26 cellular contexts compared by ENCODE assay signal in the genomic region with DNA sequence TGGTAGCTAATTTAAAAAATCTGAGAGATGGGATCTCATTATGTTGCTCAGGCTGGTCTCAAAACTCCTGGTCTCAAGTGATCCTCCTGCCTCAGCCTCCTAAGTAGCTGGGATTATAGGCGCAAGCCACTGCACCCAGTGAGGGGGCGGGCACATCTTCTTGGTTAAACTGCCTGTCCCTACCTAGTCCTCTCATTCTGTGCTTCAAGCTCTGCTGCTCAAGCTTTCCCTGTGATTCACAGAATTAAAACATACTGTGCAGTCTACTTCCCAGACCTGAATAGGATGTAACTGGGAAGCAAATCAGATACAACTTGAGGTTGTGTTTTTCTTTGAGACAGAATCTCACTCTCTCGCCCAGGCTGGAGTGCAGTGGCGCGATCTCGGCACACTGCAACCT.
"Had no signal": no experiment of that assay in that cellular context is flagged by ENCODE, and none has a peak within 500 bp of the region (broad histone marks: within the 10 kb centered on the region; RNA-seq: fewer than 3 reads in every experiment).

No MANE protein-coding gene starts in this region.

- H3K4me1 ChIP-seq: foreskin keratinocyte, testis had no signal

- H3K36me3 Mint-ChIP-seq: type B pancreatic cell had no signal

- H3K4me3 ChIP-seq: dorsolateral prefrontal cortex, left lung, prostate gland, testis had no signal

- H3K4me1 Mint-ChIP-seq: activated T-helper 17 cell treated with anti-CD3 and anti-CD28 coated beads, Interleukin-2, amount 50 U/mL, for 72 hours had no signal

- H3K27me3 ChIP-seq: brain microvascular endothelial cell, dorsolateral prefrontal cortex, foreskin keratinocyte, left lung, testis had no signal

- ATAC-seq: activated T-helper 17 cell treated with anti-CD3 and anti-CD28 coated beads, Interleukin-2, amount 50 U/mL, for 72 hours; foreskin keratinocyte; left lung; sciatic nerve; stimulated activated effector memory CD8-positive, alpha-beta T cell treated with anti-CD3 and anti-CD28 coated beads, Interleukin-12 subunit alpha, Interleukin-12 subunit beta, amount 100 ng/mL, for 72 hours had no signal

- FAIRE-seq: colon had no signal

- H3K27ac ChIP-seq: brain microvascular endothelial cell, dorsolateral prefrontal cortex, foreskin keratinocyte, left lung, prostate gland, WERI-Rb-1 had no signal

- H3K27ac Mint-ChIP-seq: activated T-helper 17 cell treated with anti-CD3 and anti-CD28 coated beads, Interleukin-2, amount 50 U/mL, for 72 hours; nephron progenitor cell; stimulated activated effector memory CD8-positive, alpha-beta T cell treated with anti-CD3 and anti-CD28 coated beads, Interleukin-12 subunit alpha, Interleukin-12 subunit beta, amount 100 ng/mL, for 72 hours; type B pancreatic cell had no signal

- DNase-seq: activated CD4-positive, alpha-beta T cell treated with anti-CD3 and anti-CD28 coated beads for 1 hour; activated CD4-positive, alpha-beta T cell treated with anti-CD3 and anti-CD28 coated beads, Interleukin-2, amount 50 U/mL, for 48 hours; activated naive CD4-positive, alpha-beta T cell treated with Interleukin-2 at 50 U/mL for 16 hours; activated T-cell treated with anti-CD3 and anti-CD28 coated beads for 4 hours; brain microvascular endothelial cell; central memory CD4-positive, alpha-beta T cell; dorsolateral prefrontal cortex; foreskin keratinocyte; glutamatergic neuron; hippocampal formation; islet precursor cell; left lung; mammary epithelial cell; midbrain; nephron progenitor cell; stimulated activated CD4-positive, alpha-beta T cell treated with anti-CD3 and anti-CD28 coated beads, Interleukin-4, amount 100 ng/mL, for 24 hours; SW 1271; T-helper 2 cell; testis; WERI-Rb-1 had no signal

- H3K9me3 ChIP-seq: left lung, prostate gland, testis had no signal

- H3K27me3 Mint-ChIP-seq: activated T-helper 17 cell treated with anti-CD3 and anti-CD28 coated beads, Interleukin-2, amount 50 U/mL, for 72 hours; type B pancreatic cell had no signal

- H3K9me3 Mint-ChIP-seq: activated T-helper 17 cell treated with anti-CD3 and anti-CD28 coated beads, Interleukin-2, amount 50 U/mL, for 72 hours; nephron progenitor cell; stimulated activated effector memory CD8-positive, alpha-beta T cell treated with anti-CD3 and anti-CD28 coated beads, Interleukin-12 subunit alpha, Interleukin-12 subunit beta, amount 100 ng/mL, for 72 hours; type B pancreatic cell had no signal
